18 cellular contexts compared by ENCODE assay signal in genomic region chr17:72512649-72513556, GRCh38.
A peak's percentile ranks its signal among the peaks of the same experiment; 100 is the strongest.
DNase-seq lines count a peak whose midpoint lies in the region; ATAC-seq and TF ChIP-seq lines count a peak whose summit lies in the region.
"Had no signal": no experiment of that assay in that cellular context is flagged by ENCODE, and none has a peak within 500 bp of the region (broad histone marks: within the 10 kb centered on the region; RNA-seq: fewer than 3 reads in every experiment).

No MANE protein-coding gene starts in this region.

- no peaks in the 10 kb centered on the region for H3K36me3 ChIP-seq in BLaER1 treated with 17β-estradiol and CSF1 and Interleukin-3, amounts not matched to agents 10 nM and 100 nM
- H3K36me3 ChIP-seq in esophagus squamous epithelium = no peaks in the 10 kb centered on the region
- H3K36me3 ChIP-seq: neutrophil, vagina had no signal

- H3K4me3 ChIP-seq in BLaER1 treated with 17β-estradiol and CSF1 and Interleukin-3, amounts not matched to agents 10 nM and 100 nM = no peak overlapping the region
- H3K4me3 ChIP-seq in esophagus squamous epithelium = no peak overlapping the region
- H3K4me3 ChIP-seq: vagina had no signal

- no peaks in the 10 kb centered on the region; a peak in 1 of 22 replicates for H4K20me1 ChIP-seq in BLaER1 treated with 17β-estradiol and CSF1 and Interleukin-3, amounts not matched to agents 10 nM and 100 nM

- ATAC-seq in GM19397 (IDR thresholded peaks at IDR 0.05; ENCODE audit: unreplicated experiment) (peak; percentile 46), GM18505 (IDR thresholded peaks at IDR 0.05; ENCODE audit: unreplicated experiment) (no peak)
- ATAC-seq: activated CD8-positive, alpha-beta T cell treated with anti-CD3 and anti-CD28 coated beads for 36 hours; CD8-positive, alpha-beta T cell; effector memory CD8-positive, alpha-beta T cell; stimulated activated naive CD8-positive, alpha-beta T cell treated with anti-CD3 and anti-CD28 coated beads, Interleukin-15, amount 100 ng/mL, for 72 hours had no signal

- TF ChIP-seq POLR2A in esophagus squamous epithelium (IDR thresholded peaks at IDR 0.05) = no peak
- TF ChIP-seq POLR2A in GM18505 (IDR thresholded peaks at IDR 0.05; ENCODE audit: borderline replicate concordance, extremely low read depth, insufficient read depth, insufficient read length) = no peak

- H3K4me2 ChIP-seq in BLaER1 treated with 17β-estradiol and CSF1 and Interleukin-3, amounts not matched to agents 10 nM and 100 nM = peak overlapping the region in 9 of 11 experiments; percentile 24 to 89 (median 74); a peak in 17 of 22 replicates

- WGBS in esophagus squamous epithelium, 2 donors = 71 to 78% methylated on average over 4 to 6 of the region's 8 CpGs

- intact Hi-C loops in esophagus squamous epithelium (cut with DNase I) = no loop called here

- H3K9me3 ChIP-seq in BLaER1 treated with 17β-estradiol and CSF1 and Interleukin-3, amounts not matched to agents 10 nM and 100 nM (replicated peaks in 1 of 11) = no peaks in the 10 kb centered on the region
- H3K9me3 ChIP-seq in esophagus squamous epithelium = no peaks in the 10 kb centered on the region
- H3K9me3 ChIP-seq: neutrophil, vagina had no signal

- no peak for TF ChIP-seq CTCF in esophagus squamous epithelium (IDR thresholded peaks at IDR 0.05)

- H3K9ac ChIP-seq in BLaER1 treated with 17β-estradiol and CSF1 and Interleukin-3, amounts not matched to agents 10 nM and 100 nM = no peak overlapping the region

- H3K27ac ChIP-seq in BLaER1 treated with 17β-estradiol and CSF1 and Interleukin-3, amounts not matched to agents 10 nM and 100 nM = no peak overlapping the region
- H3K27ac ChIP-seq in cingulate gyrus (ENCODE audit: low read depth, low read length) = peak overlapping the region; percentile 14
- no peak overlapping the region for H3K27ac ChIP-seq in esophagus squamous epithelium
- H3K27ac ChIP-seq: neutrophil, vagina had no signal

- DNase-seq in NCI-H1436 (lab: John Stamatoyannopoulos, UW) (peak; percentile 85), esophagus squamous epithelium (lab: John Stamatoyannopoulos, UW) (no peak), NCI-H345 treated with DMSO at 0.1 percent for 48 hours (lab: John Stamatoyannopoulos, UW; ENCODE audit: unreplicated experiment) (no peak), NCI-H2196 treated with DMSO at 0.1 percent for 48 hours (lab: John Stamatoyannopoulos, UW; ENCODE audit: unreplicated experiment) (no peak)
- DNase-seq: activated CD8-positive, alpha-beta T cell treated with anti-CD3 and anti-CD28 coated beads for 36 hours; CD8-positive, alpha-beta T cell; effector memory CD8-positive, alpha-beta T cell; EL; islet precursor cell; midbrain; NCI-H2029; stimulated activated naive CD8-positive, alpha-beta T cell treated with anti-CD3 and anti-CD28 coated beads, Interleukin-15, amount 100 ng/mL, for 72 hours had no signal

- H3K4me1 ChIP-seq in BLaER1 treated with 17β-estradiol and CSF1 and Interleukin-3, amounts not matched to agents 10 nM and 100 nM = peaks cover 29 to 86% (median 75%) of the 10 kb centered on the region in 10 experiments
- H3K4me1 ChIP-seq in esophagus squamous epithelium = peaks cover 0 to 59% (median 23%) of the 10 kb centered on the region in 3 donors
- H3K4me1 ChIP-seq: vagina had no signal

- H3K27me3 ChIP-seq in BLaER1 treated with 17β-estradiol and CSF1 and Interleukin-3, amounts not matched to agents 10 nM and 100 nM = peaks cover 0 to 14% (median 8%) of the 10 kb centered on the region in 11 experiments; a peak in 13 of 22 replicates
- no peaks in the 10 kb centered on the region for H3K27me3 ChIP-seq in esophagus squamous epithelium
- H3K27me3 ChIP-seq: vagina had no signal
